Comparison of ENCODE assay signal across 14 cellular contexts in the genomic region with DNA sequence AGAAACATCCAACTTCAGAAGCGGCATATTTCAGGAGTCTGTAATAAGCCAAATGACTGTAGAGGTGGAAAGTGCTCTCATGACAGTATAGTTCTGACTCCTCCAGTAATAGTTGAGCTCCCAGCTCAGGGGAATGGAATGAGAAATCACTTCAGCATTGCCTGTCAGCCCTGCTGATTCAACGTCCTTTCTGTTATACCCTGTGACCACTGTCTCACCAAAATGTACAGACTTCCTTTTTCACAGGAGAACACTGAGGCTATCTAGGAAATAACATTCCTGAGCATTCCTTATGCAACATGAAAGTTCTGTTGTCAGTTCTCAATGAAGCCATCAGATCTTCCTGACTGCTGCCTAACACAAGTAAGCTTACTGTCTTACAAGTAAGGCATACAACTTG.
DNase-seq lines count a peak whose midpoint lies in the region; ATAC-seq, FAIRE-seq and TF ChIP-seq lines count a peak whose summit lies in the region.
"Had no signal": no experiment of that assay in that cellular context is flagged by ENCODE, and none has a peak within 500 bp of the region (broad histone marks: within the 10 kb centered on the region; RNA-seq: fewer than 3 reads in every experiment).

No MANE protein-coding gene starts in this region.

- H3K4me3 ChIP-seq in right lobe of liver (no peak overlapping the region), HepG2 (replicated peaks in 1 of 3; ENCODE audit: insufficient read depth in 1 of 3, low read depth in 2 of 3, low read length in 3 of 3) (no peak overlapping the region), astrocyte of the cerebellum (ENCODE audit: low read depth, low read length) (no peak overlapping the region), hepatocyte (no peak overlapping the region)
- H3K4me3 ChIP-seq in CD8-positive, alpha-beta T cell (ENCODE audit: low read depth, low read length), result no peak overlapping the region
- H3K4me3 ChIP-seq: transverse colon had no signal

- H3K27ac Mint-ChIP-seq in CD8-positive, alpha-beta T cell, result no peak overlapping the region
- H3K27ac Mint-ChIP-seq: activated T-cell treated with anti-CD3 and anti-CD28 coated beads, Interleukin-2, amount 50 U/mL, for 72 hours; immature natural killer cell had no signal

- H3K36me3 Mint-ChIP-seq in CD8-positive, alpha-beta T cell, result no peaks in the 10 kb centered on the region
- H3K36me3 Mint-ChIP-seq: immature natural killer cell had no signal

- DNase-seq in right lobe of liver (no peak), HepG2 (ENCODE audit: low spot score) (no peak), astrocyte of the cerebellum (ENCODE audit: low read depth) (peak; percentile 56), hepatocyte (ENCODE audit: low spot score) (peak; percentile 35), GDM1 (lab: John Stamatoyannopoulos, UW) (no peak), SIG-M5 treated with dmso at 0.1 percent for 504 hours (lab: John Stamatoyannopoulos, UW; ENCODE audit: unreplicated experiment) (no peak)
- DNase-seq in CD8-positive, alpha-beta T cell, result no peak
- DNase-seq in effector CD4-positive, alpha-beta T cell, result no peak
- DNase-seq: activated T-cell treated with anti-CD3 and anti-CD28 coated beads, Interleukin-2, amount 50 U/mL, for 72 hours; BE2C; immature natural killer cell; NCI-H82; transverse colon had no signal

- FAIRE-seq in HepG2 (lab: Jason Lieb, UNC), result no peak

- H3K4me2 ChIP-seq in HepG2 (ENCODE audit: low read depth, low read length) (no peak overlapping the region), hepatocyte (no peak overlapping the region)

- peak in 3 of 4 donors; percentile 50 to 67 (median 55) for ATAC-seq in right lobe of liver
- no peak for ATAC-seq in HepG2
- no peak for ATAC-seq in CD8-positive, alpha-beta T cell
- ATAC-seq: activated T-cell treated with anti-CD3 and anti-CD28 coated beads, Interleukin-2, amount 50 U/mL, for 72 hours had no signal

- no peaks in the 10 kb centered on the region for H3K27me3 ChIP-seq in right lobe of liver
- no peaks in the 10 kb centered on the region for H3K27me3 ChIP-seq in HepG2 (ENCODE audit: control insufficient read depth in 1 of 2, insufficient read depth in 2 of 2, low read length in 2 of 2)
- no peaks in the 10 kb centered on the region for H3K27me3 ChIP-seq in hepatocyte
- no peaks in the 10 kb centered on the region for H3K27me3 ChIP-seq in CD8-positive, alpha-beta T cell (ENCODE audit: insufficient read depth, low read length)
- H3K27me3 ChIP-seq: BE2C, neutrophil, transverse colon had no signal

- 37% methylated on average over 2 of the region's 2 CpGs for WGBS in right lobe of liver (ENCODE audit: insufficient coverage, low coverage, low lambda C conversion rate, missing lambda C conversion rate)
- WGBS in HepG2 (ENCODE audit: low lambda C conversion rate), result 14% methylated on average over 2 of the region's 2 CpGs
- 69% methylated on average over 2 of the region's 2 CpGs for WGBS in hepatocyte (ENCODE audit: low lambda C conversion rate, missing lambda C conversion rate)

- H3K79me2 ChIP-seq in HepG2 (ENCODE audit: insufficient read depth, low read length) (no peaks in the 10 kb centered on the region), hepatocyte (no peaks in the 10 kb centered on the region)

- H3K9me3 ChIP-seq in right lobe of liver, result no peaks in the 10 kb centered on the region
- H3K9me3 ChIP-seq in HepG2 (ENCODE audit: low read length), result no peaks in the 10 kb centered on the region
- no peaks in the 10 kb centered on the region for H3K9me3 ChIP-seq in hepatocyte (ENCODE audit: low read depth)
- no peaks in the 10 kb centered on the region for H3K9me3 ChIP-seq in CD8-positive, alpha-beta T cell (ENCODE audit: low read length)
- H3K9me3 ChIP-seq: BE2C, neutrophil, transverse colon had no signal

- H3K4me1 ChIP-seq in right lobe of liver, result no peaks in the 10 kb centered on the region
- no peaks in the 10 kb centered on the region for H3K4me1 ChIP-seq in HepG2 (ENCODE audit: insufficient read depth, low read length)
- H3K4me1 ChIP-seq in hepatocyte (ENCODE audit: insufficient read depth), result no peaks in the 10 kb centered on the region
- H3K4me1 ChIP-seq in CD8-positive, alpha-beta T cell (ENCODE audit: insufficient read depth, low read length), result no peaks in the 10 kb centered on the region
- H3K4me1 ChIP-seq: BE2C, transverse colon had no signal

- no peaks in the 10 kb centered on the region for H3K27me3 Mint-ChIP-seq in CD8-positive, alpha-beta T cell (ENCODE audit: low read depth)

- H3K9me2 ChIP-seq in hepatocyte (replicated peaks; ENCODE audit: insufficient read depth), result no peaks in the 10 kb centered on the region

- H3K27ac ChIP-seq in right lobe of liver (no peak overlapping the region), HepG2 (ENCODE audit: extremely low read length, insufficient read depth, low read length) (no peak overlapping the region), hepatocyte (no peak overlapping the region)
- H3K27ac ChIP-seq in CD8-positive, alpha-beta T cell (ENCODE audit: low read depth, low read length), result no peak overlapping the region
- H3K27ac ChIP-seq: neutrophil, transverse colon had no signal

- H3K36me3 ChIP-seq in right lobe of liver, result no peaks in the 10 kb centered on the region
- H3K36me3 ChIP-seq in HepG2 (replicated peaks in 1 of 2; ENCODE audit: control insufficient read depth in 1 of 2, insufficient read depth in 2 of 2, low read length in 2 of 2), result no peaks in the 10 kb centered on the region
- no peaks in the 10 kb centered on the region for H3K36me3 ChIP-seq in hepatocyte (replicated peaks; ENCODE audit: insufficient read depth, low read depth)
- H3K36me3 ChIP-seq in CD8-positive, alpha-beta T cell (ENCODE audit: insufficient read depth, low read length), result no peaks in the 10 kb centered on the region
- H3K36me3 ChIP-seq: BE2C, neutrophil, transverse colon had no signal

- CTCF ChIA-PET in HepG2 (lab: Yijun Ruan, JAX; ENCODE audit: low intra/inter-chr PET ratio, low total read pairs), result no interaction called here
- CTCF ChIA-PET in CD8-positive, alpha-beta T cell (lab: Charles Lee), result no interaction called here

- TF ChIP-seq CTCF in right lobe of liver (IDR thresholded peaks at IDR 0.05) (no peak), HepG2 (CRISPR knock-in tag; IDR thresholded peaks at IDR 0.05) (no peak), astrocyte of the cerebellum (IDR thresholded peaks at IDR 0.05; ENCODE audit: low read depth, low read length, missing control alignments) (no peak), hepatocyte (IDR thresholded peaks at IDR 0.05; ENCODE audit: poor library complexity) (no peak)
- TF ChIP-seq CTCF in CD8-positive, alpha-beta T cell (IDR thresholded peaks at IDR 0.05), result no peak

- H4K20me1 ChIP-seq in HepG2 (ENCODE audit: insufficient read depth, low read length) (no peaks in the 10 kb centered on the region), hepatocyte (ENCODE audit: insufficient read depth, poor library complexity, severe bottlenecking) (no peaks in the 10 kb centered on the region)

- no peak for TF ChIP-seq POLR2A in right lobe of liver (IDR thresholded peaks at IDR 0.05)
- TF ChIP-seq POLR2A in HepG2 (IDR thresholded peaks at IDR 0.05; ENCODE audit: insufficient read depth in 1 of 2, low read depth in 2 of 2, low read length in 2 of 2), result no peak

- no peaks in the 10 kb centered on the region for H3K9me3 Mint-ChIP-seq in CD8-positive, alpha-beta T cell

- no TSS peak for BruUV-seq in HepG2 (replicated peaks; lab: Mats Ljungman, UMichigan)

- in situ Hi-C loops in HepG2 (cut with HindIII; ENCODE audit: extremely low pct_ligation_motif_present, low pct_unique_long_range_greater_than_20kb) (no loop called here), astrocyte of the cerebellum (cut with HindIII; ENCODE audit: low sequenced_read_pairs) (no loop called here)

- H2AFZ ChIP-seq in HepG2 (ENCODE audit: low read length), result no peak overlapping the region
- no peak overlapping the region for H2AFZ ChIP-seq in hepatocyte

- no peaks in the 10 kb centered on the region for H3K4me1 Mint-ChIP-seq in CD8-positive, alpha-beta T cell (ENCODE audit: low read depth)
- H3K4me1 Mint-ChIP-seq: immature natural killer cell had no signal

- no peak overlapping the region for H3K4me3 Mint-ChIP-seq in CD8-positive, alpha-beta T cell
- H3K4me3 Mint-ChIP-seq: activated T-cell treated with anti-CD3 and anti-CD28 coated beads, Interleukin-2, amount 50 U/mL, for 72 hours; immature natural killer cell had no signal

- TF ChIP-seq EP300 in HepG2 (IDR thresholded peaks at IDR 0.05; ENCODE audit: low read depth in 2 of 2, low read length in 2 of 2) (no peak), HepG2 (CRISPR knock-in tag; IDR thresholded peaks at IDR 0.05; ENCODE audit: borderline replicate concordance) (no peak)

- POLR2A ChIA-PET in HepG2 (lab: Yijun Ruan, JAX), result no interaction called here
- POLR2A ChIA-PET in CD8-positive, alpha-beta T cell (lab: Charles Lee), result no interaction called here

- H3K9ac ChIP-seq in HepG2 (ENCODE audit: insufficient read depth, low read depth, low read length), result no peak overlapping the region

- intact Hi-C loops in right lobe of liver (cut with DNase I) (no loop called here), HepG2 (cut with micrococcal nuclease; ENCODE audit: unreplicated experiment) (no loop called here)
- intact Hi-C loops in CD8-positive, alpha-beta T cell (cut with DNase I, micrococcal nuclease), result no loop called here

- no peak for TF ChIP-seq RAD21 in HepG2 (CRISPR knock-in tag; IDR thresholded peaks at IDR 0.05)

TF ChIP-seq in HepG2, 621 proteins besides CTCF, POLR2A, EP300 and RAD21 (continues in another document):
- TF ChIP-seq ZNF136 (CRISPR knock-in tag; IDR thresholded peaks at IDR 0.05; ENCODE audit: low read depth) (no peak), TRIM24 (CRISPR knock-in tag; IDR thresholded peaks at IDR 0.05) (no peak)

Comparison
In these comparisons a context has a peak if more than half of its experiments do, and no peak if none do; other contexts are left out.
1. ATAC-seq: peak in right lobe of liver (3 of 4); none in HepG2 (single experiment) and CD8-positive, alpha-beta T cell (single experiment).
2. DNase-seq: peak in astrocyte of the cerebellum (single experiment) and hepatocyte (single experiment); none in right lobe of liver (0 of 3), HepG2 (single experiment), GDM1 (single experiment), SIG-M5 treated with dmso at 0.1 percent for 504 hours (single experiment), CD8-positive, alpha-beta T cell (0 of 7) and effector CD4-positive, alpha-beta T cell (single experiment).